In genomic region chr5:142736247-142736632, GRCh38 we compare ENCODE assay signal across 29 cellular contexts. TPM values are rescaled to one million over a fixed set of nuclear protein-coding genes. Genes with fewer than 3 reads are reported as not detected.
"Had no signal": no experiment of that assay in that cellular context is flagged by ENCODE, and none has a peak within 500 bp of the region (broad histone marks: within the 10 kb centered on the region; RNA-seq: fewer than 3 reads in every experiment).

No MANE protein-coding gene starts in this region.

- H3K27me3 Mint-ChIP-seq: activated naive CD8-positive, alpha-beta T cell treated with anti-CD3 and anti-CD28 coated beads for 36 hours had no signal

- H3K4me3 ChIP-seq: adrenal gland, ascending aorta, cardiac muscle cell, gastroesophageal sphincter, left lung, mucosa of descending colon, skin epidermis, uterus had no signal

- H3K27me3 ChIP-seq: adrenal gland, ascending aorta, cardiac muscle cell, gastroesophageal sphincter, left lung, neutrophil, uterus had no signal

- H3K9me3 ChIP-seq: adrenal gland, ascending aorta, gastroesophageal sphincter, left lung, mucosa of descending colon, neutrophil, uterus had no signal

- DNase-seq: activated CD4-positive, alpha-beta T cell treated with anti-CD3 and anti-CD28 coated beads for 1 hour; activated CD4-positive, alpha-beta T cell treated with anti-CD3 and anti-CD28 coated beads, Interleukin-2, amount 10 ng/mL, durations not matched to agents 7 days and 5 days; activated CD8-positive, alpha-beta memory T cell treated with anti-CD3 and anti-CD28 coated beads, Interleukin-2, amount 50 U/mL, for 4 hours; activated effector memory CD4-positive, alpha-beta T cell treated with anti-CD3 and anti-CD28 coated beads, Interleukin-2, amount 50 U/mL, for 16 hours; activated naive CD4-positive, alpha-beta T cell treated with anti-CD3 and anti-CD28 coated beads for 36 hours; activated naive CD8-positive, alpha-beta T cell treated with anti-CD3 and anti-CD28 coated beads for 36 hours; activated T-cell treated with anti-CD3 and anti-CD28 coated beads, Interleukin-2, amount 50 U/mL, for 1 hour; effector CD4-positive, alpha-beta T cell; erythroblast; kidney glomerular epithelial cell; left lung; mucosa of descending colon; stimulated activated CD4-positive, alpha-beta T cell treated with anti-CD3 and anti-CD28 coated beads, Interleukin-12 subunit alpha, Interleukin-12 subunit beta, amount 100 ng/mL, for 4 hours; stimulated activated CD4-positive, alpha-beta T cell treated with anti-CD3 and anti-CD28 coated beads, Interleukin-4, amount 100 ng/mL, for 1 hour; stimulated activated naive CD8-positive, alpha-beta T cell treated with anti-CD3 and anti-CD28 coated beads, Interleukin-15, Interleukin-2, amounts not matched to agents 100 U/mL and 50 U/mL, for 24 hours; T-helper 2 cell; uterus had no signal

- ATAC-seq: gastroesophageal sphincter; left lung; mucosa of descending colon; natural killer cell treated with Interleukin-12 subunit alpha and Interleukin-12 subunit beta and Interleukin-15 and Interleukin-18, amount 100 ng/mL, for 72 hours; sciatic nerve; stimulated activated naive CD8-positive, alpha-beta T cell treated with anti-CD3 and anti-CD28 coated beads, Interleukin-15, Interleukin-2, amounts not matched to agents 100 U/mL and 50 U/mL, for 24 hours had no signal

- H3K9me3 Mint-ChIP-seq: activated CD4-positive, alpha-beta T cell treated with anti-CD3 and anti-CD28 coated beads, Interleukin-2, amount 10 ng/mL, durations not matched to agents 7 days and 5 days; activated naive CD4-positive, alpha-beta T cell treated with anti-CD3 and anti-CD28 coated beads for 36 hours; activated naive CD8-positive, alpha-beta T cell treated with anti-CD3 and anti-CD28 coated beads for 36 hours; activated T-helper 1 cell treated with anti-CD3 and anti-CD28 coated beads, Interleukin-12 subunit alpha, Interleukin-12 subunit beta, Interleukin-2, Interleukin-4 antibody, amounts not matched to agents 30 ng/mL and 10 ng/mL and 1 ng/mL, durations not matched to agents 14 hours and 24 hours and 36 hours; brain; natural killer cell treated with Interleukin-12 subunit alpha and Interleukin-12 subunit beta and Interleukin-15 and Interleukin-18, amount 100 ng/mL, for 72 hours had no signal

- H3K36me3 ChIP-seq: adrenal gland, ascending aorta, cardiac muscle cell, gastroesophageal sphincter, left lung, neutrophil, uterus had no signal

- H3K4me3 Mint-ChIP-seq: activated CD4-positive, alpha-beta T cell treated with anti-CD3 and anti-CD28 coated beads, Interleukin-2, amount 10 ng/mL, durations not matched to agents 7 days and 5 days; activated naive CD4-positive, alpha-beta T cell treated with anti-CD3 and anti-CD28 coated beads for 36 hours; activated naive CD8-positive, alpha-beta T cell treated with anti-CD3 and anti-CD28 coated beads for 36 hours; activated T-helper 1 cell treated with anti-CD3 and anti-CD28 coated beads, Interleukin-12 subunit alpha, Interleukin-12 subunit beta, Interleukin-2, Interleukin-4 antibody, amounts not matched to agents 30 ng/mL and 10 ng/mL and 1 ng/mL, durations not matched to agents 14 hours and 24 hours and 36 hours; brain; natural killer cell treated with Interleukin-12 subunit alpha and Interleukin-12 subunit beta and Interleukin-15 and Interleukin-18, amount 100 ng/mL, for 72 hours; type B pancreatic cell had no signal

- H3K27ac Mint-ChIP-seq: activated CD4-positive, alpha-beta T cell treated with anti-CD3 and anti-CD28 coated beads, Interleukin-2, amount 10 ng/mL, durations not matched to agents 7 days and 5 days; activated naive CD4-positive, alpha-beta T cell treated with anti-CD3 and anti-CD28 coated beads for 36 hours; activated naive CD8-positive, alpha-beta T cell treated with anti-CD3 and anti-CD28 coated beads for 36 hours; activated T-helper 1 cell treated with anti-CD3 and anti-CD28 coated beads, Interleukin-12 subunit alpha, Interleukin-12 subunit beta, Interleukin-2, Interleukin-4 antibody, amounts not matched to agents 30 ng/mL and 10 ng/mL and 1 ng/mL, durations not matched to agents 14 hours and 24 hours and 36 hours; brain; progenitor cell of endocrine pancreas; type B pancreatic cell had no signal

- H3K27ac ChIP-seq: adrenal gland, ascending aorta, cardiac muscle cell, gastroesophageal sphincter, left lung, neutrophil, skin epidermis, uterus had no signal

- H3K4me1 ChIP-seq: adrenal gland, ascending aorta, gastroesophageal sphincter, left lung, uterus had no signal

- H3K36me3 Mint-ChIP-seq: activated naive CD8-positive, alpha-beta T cell treated with anti-CD3 and anti-CD28 coated beads for 36 hours; brain; natural killer cell treated with Interleukin-12 subunit alpha and Interleukin-12 subunit beta and Interleukin-15 and Interleukin-18, amount 100 ng/mL, for 72 hours; type B pancreatic cell had no signal

RNA-seq across cellular contexts. Expression of gene FGF1, which starts 50.4 kb away (rescaled TPM):
- total RNA-seq: activated CD4-positive, alpha-beta T cell treated with anti-CD3 and anti-CD28 coated beads, Interleukin-2, amount 10 ng/mL, durations not matched to agents 7 days and 5 days; activated naive CD4-positive, alpha-beta T cell treated with anti-CD3 and anti-CD28 coated beads for 36 hours; activated naive CD8-positive, alpha-beta T cell treated with anti-CD3 and anti-CD28 coated beads for 36 hours; cardiac muscle cell; natural killer cell treated with Interleukin-12 subunit alpha and Interleukin-12 subunit beta and Interleukin-15 and Interleukin-18, amount 100 ng/mL, for 72 hours; progenitor cell of endocrine pancreas had no signal
- polyA plus RNA-seq: cardiac muscle cell had no signal
